8 cellular contexts compared by ENCODE assay signal in the genomic region with DNA sequence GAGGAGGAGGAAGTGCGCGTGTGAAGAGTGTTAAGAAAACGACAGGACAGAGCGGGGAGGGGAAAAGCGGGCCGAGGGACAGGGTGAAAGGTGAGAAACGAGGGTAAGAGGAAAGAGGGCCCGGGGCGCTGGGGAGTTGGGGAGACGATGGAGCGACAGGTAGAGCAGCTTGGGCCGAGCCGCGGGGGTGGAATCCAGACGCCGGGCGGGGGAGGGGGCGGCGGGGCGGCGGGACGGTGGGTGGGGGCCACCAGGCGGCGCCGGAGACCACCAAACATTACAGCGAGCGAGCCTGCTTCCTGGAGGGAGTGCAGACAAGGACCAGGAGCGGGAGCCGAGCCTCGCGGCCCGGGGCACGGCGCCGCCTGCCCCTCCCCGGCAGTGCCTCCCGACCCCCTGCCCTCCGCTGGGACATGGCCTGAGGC. TPM values are rescaled to one million over a fixed set of nuclear protein-coding genes. Genes with fewer than 3 reads are reported as not detected.
DNase-seq lines count a peak whose midpoint lies in the region; ATAC-seq and TF ChIP-seq lines count a peak whose summit lies in the region.
"Not testable (repeated sequence)": the region's sequence is repeated elsewhere in the genome, so short reads cannot be mapped to it uniquely, and the experiment has no call there.

No MANE protein-coding gene starts in this region.

- H3K27ac ChIP-seq in CD4-positive, alpha-beta memory T cell (ENCODE audit: low read depth, low read length), result peak overlapping the region; percentile 51
- not testable (repeated sequence) for H3K27ac ChIP-seq in Panc1 (ENCODE audit: low read length)
- peak overlapping the region in 1 of 2 donors; percentile 73 for H3K27ac ChIP-seq in esophagus (ENCODE audit: low read depth in 2 of 2, low read length in 1 of 2)

- not testable (repeated sequence) for H3K9me3 ChIP-seq in CD4-positive, alpha-beta memory T cell (ENCODE audit: control insufficient read depth in 1 of 2, low read length in 2 of 2); Panc1 (ENCODE audit: control insufficient read depth, insufficient read depth, low read depth, low read length); esophagus (ENCODE audit: control insufficient read depth in 2 of 2, insufficient read depth in 1 of 2, low read depth in 1 of 2, low read length in 1 of 2)

- not testable (repeated sequence) for H3K36me3 ChIP-seq in CD4-positive, alpha-beta memory T cell (ENCODE audit: insufficient read depth, low read length); Panc1 (ENCODE audit: control insufficient read depth, insufficient read depth, low read length); esophagus (ENCODE audit: control insufficient read depth in 2 of 2, insufficient read depth in 2 of 2, low read length in 1 of 2)

- ATAC-seq in GM21423 (IDR thresholded peaks at IDR 0.05; ENCODE audit: unreplicated experiment) (peak; percentile 21), HG03097 (IDR thresholded peaks at IDR 0.05; ENCODE audit: low FRiP score, unreplicated experiment) (peak; percentile 23), Panc1 (peak; percentile 60)
- ATAC-seq in stimulated activated memory B cell treated with anti-CD40 and anti-IgM and Interleukin-4, amounts not matched to agents 10 μg/mL and 1 μg/mL and 100 μg/mL, for 72 hours, result not testable (repeated sequence)

- peak in 4 of 5 donors; percentile 18 to 30 (median 26) for DNase-seq in CD4-positive, alpha-beta memory T cell
- not testable (repeated sequence) for DNase-seq in Panc1 (ENCODE audit: low read depth, low spot score)
- peak; percentile 22 for DNase-seq in activated naive CD4-positive, alpha-beta T cell treated with Interleukin-2 at 50 U/mL for 16 hours
- peak in 1 of 2 experiments; percentile 54 for DNase-seq in mesothelial cell of epicardium (ENCODE audit: low spot score in 2 of 2, unreplicated experiment in 2 of 2)

- not testable (repeated sequence) for TF ChIP-seq CTCF in Panc1 (IDR thresholded peaks at IDR 0.05)
- peak; percentile 44 for TF ChIP-seq CTCF in mesothelial cell of epicardium (IDR thresholded peaks at IDR 0.05; ENCODE audit: unreplicated experiment)

- H3K27me3 Mint-ChIP-seq in CD4-positive, alpha-beta memory T cell; mesothelial cell of epicardium (ENCODE audit: low read depth); stimulated activated memory B cell treated with anti-CD40 and anti-IgM and Interleukin-4, amounts not matched to agents 10 μg/mL and 1 μg/mL and 100 μg/mL, for 72 hours: not testable (repeated sequence)

- intact Hi-C loops in CD4-positive, alpha-beta memory T cell (cut with micrococcal nuclease), result not testable (repeated sequence)
- intact Hi-C loops in Panc1 (cut with micrococcal nuclease; ENCODE audit: unreplicated experiment), result loop anchor here (10.0 kb wide), 1 partner anchor 99 kb away; no protein-coding TSS in a partner anchor

- H3K4me1 ChIP-seq in CD4-positive, alpha-beta memory T cell (ENCODE audit: insufficient read depth, low read length), result peaks cover 21% of the 10 kb centered on the region
- not testable (repeated sequence) for H3K4me1 ChIP-seq in Panc1 (ENCODE audit: control insufficient read depth, insufficient read depth, low read length); esophagus (ENCODE audit: control insufficient read depth in 2 of 2, insufficient read depth in 2 of 2, low read length in 1 of 2)

- POLR2A ChIA-PET in CD4-positive, alpha-beta memory T cell (lab: Charles Lee; ENCODE audit: partially characterized antibody); Panc1 (lab: Charles Lee): not testable (repeated sequence)

- peaks cover 11 to 32% (median 18%) of the 10 kb centered on the region in 4 donors for H3K4me1 Mint-ChIP-seq in CD4-positive, alpha-beta memory T cell
- H3K4me1 Mint-ChIP-seq in mesothelial cell of epicardium, result peaks cover 19% of the 10 kb centered on the region
- peaks cover 21% of the 10 kb centered on the region for H3K4me1 Mint-ChIP-seq in stimulated activated memory B cell treated with anti-CD40 and anti-IgM and Interleukin-4, amounts not matched to agents 10 μg/mL and 1 μg/mL and 100 μg/mL, for 72 hours

- H3K27ac Mint-ChIP-seq in CD4-positive, alpha-beta memory T cell, result peak overlapping the region in 5 of 7 donors; percentile 53 to 96 (median 95)
- peak overlapping the region; percentile 92 for H3K27ac Mint-ChIP-seq in mesothelial cell of epicardium
- H3K27ac Mint-ChIP-seq in stimulated activated memory B cell treated with anti-CD40 and anti-IgM and Interleukin-4, amounts not matched to agents 10 μg/mL and 1 μg/mL and 100 μg/mL, for 72 hours, result peak overlapping the region; percentile 95

- H3K27me3 ChIP-seq in CD4-positive, alpha-beta memory T cell (ENCODE audit: insufficient read depth, low read length); Panc1 (ENCODE audit: control insufficient read depth, insufficient read depth, low read length); esophagus (ENCODE audit: control insufficient read depth in 1 of 2, insufficient read depth in 2 of 2, low read length in 2 of 2): not testable (repeated sequence)

- CTCF ChIA-PET in CD4-positive, alpha-beta memory T cell (lab: Charles Lee; ENCODE audit: partially characterized antibody); Panc1 (lab: Charles Lee): not testable (repeated sequence)

- not testable (repeated sequence) for H3K4me3 ChIP-seq in CD4-positive, alpha-beta memory T cell (ENCODE audit: low read length in 2 of 2)
- peak overlapping the region; percentile 44 to 51 for H3K4me3 ChIP-seq in Panc1 (ENCODE audit: low read depth in 2 of 2, low read length in 2 of 2)
- H3K4me3 ChIP-seq in esophagus (ENCODE audit: low read depth in 1 of 2, low read length in 2 of 2), result peak overlapping the region; percentile 60 to 65

- not testable (repeated sequence) for H3K36me3 Mint-ChIP-seq in CD4-positive, alpha-beta memory T cell; mesothelial cell of epicardium; stimulated activated memory B cell treated with anti-CD40 and anti-IgM and Interleukin-4, amounts not matched to agents 10 μg/mL and 1 μg/mL and 100 μg/mL, for 72 hours

- not testable (repeated sequence) for H3K9me3 Mint-ChIP-seq in CD4-positive, alpha-beta memory T cell; mesothelial cell of epicardium; stimulated activated memory B cell treated with anti-CD40 and anti-IgM and Interleukin-4, amounts not matched to agents 10 μg/mL and 1 μg/mL and 100 μg/mL, for 72 hours

- peak overlapping the region; percentile 89 to 98 (median 94) for H3K4me3 Mint-ChIP-seq in CD4-positive, alpha-beta memory T cell
- peak overlapping the region; percentile 89 for H3K4me3 Mint-ChIP-seq in mesothelial cell of epicardium
- H3K4me3 Mint-ChIP-seq in stimulated activated memory B cell treated with anti-CD40 and anti-IgM and Interleukin-4, amounts not matched to agents 10 μg/mL and 1 μg/mL and 100 μg/mL, for 72 hours, result peak overlapping the region; percentile 98

- BruUV-seq in Panc1 (replicated peaks; lab: Mats Ljungman, UMichigan), result not testable (repeated sequence)

- WGBS in esophagus, 2 donors, result 1% methylated on average over 27 of the region's 38 CpGs; no CpG with 5 or more reads in 1 of the 2 donors

- in situ Hi-C loops in Panc1 (cut with HindIII; ENCODE audit: low pct_unique_long_range_greater_than_20kb, low sequenced_read_pairs), result not testable (repeated sequence)

RNA-seq across cellular contexts. Expression of gene NUTM2E, which starts 0.9 kb away (rescaled TPM):
- total RNA-seq in CD4-positive, alpha-beta memory T cell, result 1 to 10 TPM in 1 of 2 experiments, under 1 TPM in 1; 0.53 to 1.1 TPM
- not detected for polyA plus RNA-seq in CD4-positive, alpha-beta memory T cell
- total RNA-seq in Panc1 (2021; ENCODE audit: unreplicated experiment) (0.08 TPM), mesothelial cell of epicardium (0.78 to 1.0 TPM (median 0.81 TPM) in 3 replicates)
- not detected for polyA plus RNA-seq in Panc1 (2012; ENCODE audit: insufficient read length)
- under 1 TPM in 1 of 2 donors, not detected in 1; 0.13 TPM for polyA plus RNA-seq in esophagus
